9 cellular contexts compared by ENCODE assay signal in genomic region chr5:150544606-150545219, GRCh38. TPM values are rescaled to one million over a fixed set of nuclear protein-coding genes. Genes with fewer than 3 reads are reported as not detected.
DNase-seq lines count a peak whose midpoint lies in the region; ATAC-seq, FAIRE-seq and TF ChIP-seq lines count a peak whose summit lies in the region.
"Had no signal": no experiment of that assay in that cellular context is flagged by ENCODE, and none has a peak within 500 bp of the region (broad histone marks: within the 10 kb centered on the region; RNA-seq: fewer than 3 reads in every experiment).

No MANE protein-coding gene starts in this region.

- no peak overlapping the region for H3K4me2 ChIP-seq in DOHH2 (ENCODE audit: low read length)

- no peaks in the 10 kb centered on the region for H3K79me2 ChIP-seq in DOHH2 (ENCODE audit: control insufficient read depth, low read length)

- no peaks in the 10 kb centered on the region for H3K9me3 ChIP-seq in DOHH2 (ENCODE audit: control insufficient read depth, insufficient read depth, low read length)
- no peaks in the 10 kb centered on the region for H3K9me3 ChIP-seq in right atrium auricular region
- H3K9me3 ChIP-seq in small intestine (ENCODE audit: control insufficient read depth, low read depth): no peaks in the 10 kb centered on the region

- DNase-seq in HuH-7.5 (ENCODE audit: low spot score): peak; percentile 86
- DNase-seq in SW480 (ENCODE audit: low spot score): peak; percentile 52
- peak; percentile 34 for DNase-seq in amniotic epithelial cell (ENCODE audit: low read depth)
- peak; percentile 66 for DNase-seq in right atrium auricular region (ENCODE audit: low spot score)
- DNase-seq in small intestine: peak; percentile 76

- H3K27me3 ChIP-seq in DOHH2 (ENCODE audit: control insufficient read depth, low read length): no peaks in the 10 kb centered on the region
- no peaks in the 10 kb centered on the region for H3K27me3 ChIP-seq in right atrium auricular region
- H3K27me3 ChIP-seq in small intestine (ENCODE audit: control insufficient read depth in 2 of 2, insufficient read depth in 2 of 2, low read length in 2 of 2): no peaks in the 10 kb centered on the region

- no peaks in the 10 kb centered on the region for H3F3A ChIP-seq in DOHH2 (ENCODE audit: control insufficient read depth, insufficient read depth)

- no peak for FAIRE-seq in small intestine (lab: Jason Lieb, UNC)
- FAIRE-seq: endometrium had no signal

- H3K36me3 ChIP-seq in DOHH2 (ENCODE audit: control insufficient read depth, low read length): peaks cover 14% of the 10 kb centered on the region
- H3K36me3 ChIP-seq in right atrium auricular region: peaks cover 81% of the 10 kb centered on the region
- peaks cover 3 to 11% of the 10 kb centered on the region in 2 donors for H3K36me3 ChIP-seq in small intestine (ENCODE audit: control insufficient read depth in 2 of 2, insufficient read depth in 2 of 2, low read length in 2 of 2)

- H4K20me1 ChIP-seq in DOHH2 (ENCODE audit: control insufficient read depth, insufficient read depth, low read depth, low read length): no peaks in the 10 kb centered on the region

- H3K4me3 ChIP-seq in DOHH2 (ENCODE audit: low read length) (no peak overlapping the region), right atrium auricular region (no peak overlapping the region), small intestine (ENCODE audit: low read depth in 1 of 2, low read length in 2 of 2) (no peak overlapping the region)

- ATAC-seq in GM21423 (IDR thresholded peaks at IDR 0.05; ENCODE audit: unreplicated experiment): peak; percentile 83
- no peak for ATAC-seq in GM19324 (IDR thresholded peaks at IDR 0.05; ENCODE audit: low FRiP score, unreplicated experiment)

- H3K27ac ChIP-seq in DOHH2 (ENCODE audit: low read depth, low read length) (no peak overlapping the region), right atrium auricular region (no peak overlapping the region), small intestine (ENCODE audit: low read depth in 1 of 2, low read length in 1 of 2) (no peak overlapping the region)

- no peaks in the 10 kb centered on the region for H3K9me2 ChIP-seq in DOHH2 (replicated peaks; ENCODE audit: control insufficient read depth, low read length)

- H3K4me1 ChIP-seq in DOHH2 (ENCODE audit: control insufficient read depth, low read length): peaks cover 8% of the 10 kb centered on the region
- peaks cover 0 to 16% of the 10 kb centered on the region in 2 donors for H3K4me1 ChIP-seq in right atrium auricular region
- peaks cover 3 to 9% of the 10 kb centered on the region in 2 donors for H3K4me1 ChIP-seq in small intestine (ENCODE audit: control insufficient read depth in 2 of 2, insufficient read depth in 1 of 2, low read depth in 1 of 2, low read length in 1 of 2)

- TF ChIP-seq CTCF in DOHH2 (IDR thresholded peaks at IDR 0.05; ENCODE audit: low read depth, low read length, poor library complexity, severe bottlenecking) (peak; percentile 99), right atrium auricular region (IDR thresholded peaks at IDR 0.05) (peak; percentile 71 to 91)

- 34 to 42% (median 36%) methylated on average over 8 of the region's 8 CpGs for WGBS in small intestine, 3 donors

RNA-seq across cellular contexts. Expression of gene NDST1, which starts 36.8 kb away (rescaled TPM):
- 10 to 100 TPM; 81.4 to 91.8 TPM for total RNA-seq in right atrium auricular region
- 10 to 100 TPM in 2 of 3 donors, 1 to 10 TPM in 1; 7.4 to 26.2 (median 15.7) TPM for polyA plus RNA-seq in small intestine

Comparison
In these comparisons a context has a peak if more than half of its experiments do, and no peak if none do; other contexts are left out.
1. DNase-seq: peak in every context shown above with its lines; median percentile 86 in HuH-7.5; 76 in small intestine; 66 in right atrium auricular region; 52 in SW480; 34 in amniotic epithelial cell.